Comparison of ENCODE assay signal across 8 cellular contexts in genomic region chr6:166950443-166950821, GRCh38. TPM values are rescaled to one million over a fixed set of nuclear protein-coding genes. Genes with fewer than 3 reads are reported as not detected.
DNase-seq lines count a peak whose midpoint lies in the region; ATAC-seq and TF ChIP-seq lines count a peak whose summit lies in the region.

No MANE protein-coding gene starts in this region.

- peaks cover 4% of the 10 kb centered on the region for H3K4me1 ChIP-seq in hepatocyte (ENCODE audit: insufficient read depth)
- no peaks in the 10 kb centered on the region for H3K4me1 ChIP-seq in foreskin keratinocyte
- peaks cover 2% of the 10 kb centered on the region for H3K4me1 ChIP-seq in ovary (ENCODE audit: insufficient read depth)

- 94% methylated on average over 10 of the region's 10 CpGs for WGBS in hepatocyte (ENCODE audit: low lambda C conversion rate, missing lambda C conversion rate)
- WGBS in ovary, 3 donors, result 71 to 84% (median 83%) methylated on average over 10 of the region's 10 CpGs

- H3K27ac ChIP-seq in hepatocyte, result peak overlapping the region; percentile 59
- H3K27ac ChIP-seq in foreskin keratinocyte, result no peak overlapping the region
- H3K27ac ChIP-seq in ovary, result no peak overlapping the region

- H3K36me3 ChIP-seq in hepatocyte (replicated peaks; ENCODE audit: insufficient read depth, low read depth) (no peaks in the 10 kb centered on the region), ovary (no peaks in the 10 kb centered on the region)

- H3K9me2 ChIP-seq in hepatocyte (replicated peaks; ENCODE audit: insufficient read depth), result no peaks in the 10 kb centered on the region

- TF ChIP-seq CTCF in hepatocyte (IDR thresholded peaks at IDR 0.05; ENCODE audit: poor library complexity) (no peak), foreskin keratinocyte (conservative IDR thresholded peaks at IDR 0.05) (no peak), ovary (IDR thresholded peaks at IDR 0.05) (no peak)

- no peak overlapping the region for H3K4me3 ChIP-seq in hepatocyte
- H3K4me3 ChIP-seq in ovary, result no peak overlapping the region

- DNase-seq in NAMALWA (ENCODE audit: low spot score), result peak; percentile 69
- DNase-seq in hepatocyte (ENCODE audit: low spot score), result no peak
- DNase-seq in foreskin keratinocyte, result no peak
- DNase-seq in NCI-H510A (lab: John Stamatoyannopoulos, UW), result no peak
- no peak for DNase-seq in mucosa of gallbladder (ENCODE audit: low spot score)
- DNase-seq in ovary, result no peak

- peak; percentile 43 for ATAC-seq in GM18511 (IDR thresholded peaks at IDR 0.05; ENCODE audit: unreplicated experiment)
- peak; percentile 37 for ATAC-seq in GM21737 (IDR thresholded peaks at IDR 0.05; ENCODE audit: unreplicated experiment)
- no peak for ATAC-seq in foreskin keratinocyte

- H3K27me3 ChIP-seq in hepatocyte (no peaks in the 10 kb centered on the region), foreskin keratinocyte (no peaks in the 10 kb centered on the region), ovary (no peaks in the 10 kb centered on the region)

- H4K20me1 ChIP-seq in hepatocyte (ENCODE audit: insufficient read depth, poor library complexity, severe bottlenecking), result no peaks in the 10 kb centered on the region

- intact Hi-C loops in ovary (cut with DNase I), result no loop called here

- no peak overlapping the region for H3K4me2 ChIP-seq in hepatocyte

- no peak overlapping the region for H2AFZ ChIP-seq in hepatocyte

- no peak for TF ChIP-seq POLR2A in ovary (IDR thresholded peaks at IDR 0.05)

- TF ChIP-seq EP300 in ovary (IDR thresholded peaks at IDR 0.05), result no peak

- peaks cover 14% of the 10 kb centered on the region for H3K79me2 ChIP-seq in hepatocyte

- H3K9me3 ChIP-seq in hepatocyte (ENCODE audit: low read depth), result no peaks in the 10 kb centered on the region
- H3K9me3 ChIP-seq in ovary, result no peaks in the 10 kb centered on the region

RNA-seq across cellular contexts. Expression of gene RNASET2, which starts 5.9 kb away (rescaled TPM):
- total RNA-seq in hepatocyte (118 and 144 TPM in 2 replicates), foreskin keratinocyte (14.3 and 14.5 TPM in 2 replicates), mucosa of gallbladder (146 TPM), ovary (100 to 1,000 TPM in 1 of 7 donors, 10 to 100 TPM in 6; 34.8 to 211 (median 56.0) TPM)
- polyA plus RNA-seq in hepatocyte (266 and 268 TPM in 2 replicates), foreskin keratinocyte (17.6 and 18.5 TPM in 2 replicates), ovary (10 to 100 TPM; 42.2 to 79.7 TPM)

RNA-seq across cellular contexts. Expression of gene CEP43, which starts 48.8 kb away (rescaled TPM):
- 28.1 and 28.4 TPM in 2 replicates for total RNA-seq in hepatocyte
- polyA plus RNA-seq in hepatocyte, result 17.1 and 20.5 TPM in 2 replicates
- 13.5 and 15.5 TPM in 2 replicates for total RNA-seq in foreskin keratinocyte
- 7.5 and 9.4 TPM in 2 replicates for polyA plus RNA-seq in foreskin keratinocyte
- total RNA-seq in mucosa of gallbladder, result 18.8 TPM
- 10 to 100 TPM; 12.3 to 39.5 (median 15.4) TPM for total RNA-seq in ovary
- 10 to 100 TPM in 1 of 2 donors, 1 to 10 TPM in 1; 7.5 to 13.7 TPM for polyA plus RNA-seq in ovary
